ENCODE assay signal across 30 cellular contexts in genomic region chr19:51508059-51508733, GRCh38. TPM values are rescaled to one million over a fixed set of nuclear protein-coding genes. Genes with fewer than 3 reads are reported as not detected.
"Had no signal": no experiment of that assay in that cellular context is flagged by ENCODE, and none has a peak within 500 bp of the region (broad histone marks: within the 10 kb centered on the region; RNA-seq: fewer than 3 reads in every experiment).

No MANE protein-coding gene starts in this region.

- H3K4me3 Mint-ChIP-seq: activated CD4-positive, alpha-beta memory T cell treated with anti-CD3 and anti-CD28 coated beads for 36 hours; activated naive CD4-positive, alpha-beta T cell treated with anti-CD3 and anti-CD28 coated beads, Interleukin-2, amount 50 U/mL, for 24 hours; naive thymus-derived CD4-positive, alpha-beta T cell; neural crest cell; type B pancreatic cell had no signal

- DNase-seq: activated CD4-positive, alpha-beta memory T cell treated with anti-CD3 and anti-CD28 coated beads for 36 hours; activated CD4-positive, alpha-beta T cell treated with anti-CD3 and anti-CD28 coated beads for 4 hours; activated CD4-positive, CD25-positive, alpha-beta regulatory T cell; activated gamma-delta T cell; activated T-cell treated with anti-CD3 and anti-CD28 coated beads for 4 hours; anterior cingulate cortex; body of pancreas; cortex of kidney; heart right ventricle; kidney glomerular epithelial cell; left lung; naive thymus-derived CD4-positive, alpha-beta T cell; stimulated activated naive CD4-positive, alpha-beta T cell; T-helper 2 cell had no signal

- FAIRE-seq: small intestine, TTC549 had no signal

- H3K9me3 Mint-ChIP-seq: neural crest cell, type B pancreatic cell had no signal

- H3K4me1 ChIP-seq: body of pancreas had no signal

- H3K27me3 ChIP-seq: body of pancreas, cardiac muscle cell had no signal

- H3K27ac Mint-ChIP-seq: activated CD4-positive, alpha-beta memory T cell treated with anti-CD3 and anti-CD28 coated beads for 36 hours; activated naive CD4-positive, alpha-beta T cell treated with anti-CD3 and anti-CD28 coated beads, Interleukin-2, amount 50 U/mL, for 24 hours; naive thymus-derived CD4-positive, alpha-beta T cell; type B pancreatic cell had no signal

- H3K4me3 ChIP-seq: body of pancreas, cardiac muscle cell, heart right ventricle, left lung, lung, thoracic aorta had no signal

- H3K36me3 Mint-ChIP-seq: activated CD4-positive, alpha-beta memory T cell treated with anti-CD3 and anti-CD28 coated beads for 36 hours; type B pancreatic cell had no signal

- H3K9me3 ChIP-seq: body of pancreas had no signal

- H3K36me3 ChIP-seq: cardiac muscle cell, heart right ventricle, left lung, thoracic aorta had no signal

- H3K4me1 Mint-ChIP-seq: activated naive CD4-positive, alpha-beta T cell treated with anti-CD3 and anti-CD28 coated beads, Interleukin-2, amount 50 U/mL, for 24 hours; neural crest cell had no signal

- ATAC-seq: body of pancreas; heart right ventricle; naive thymus-derived CD4-positive, alpha-beta T cell; sciatic nerve had no signal

- H3K27ac ChIP-seq: body of pancreas, cardiac muscle cell, epithelial cell of prostate, thoracic aorta had no signal

RNA-seq across cellular contexts. Expression of gene SIGLEC12, which starts 6.6 kb away (rescaled TPM):
- total RNA-seq: body of pancreas, cardiac muscle cell, fibroblast of villous mesenchyme, neural crest cell, renal cortical epithelial cell, sciatic nerve had no signal
- polyA plus RNA-seq: cardiac muscle cell had no signal

RNA-seq across cellular contexts. Expression of gene SIGLEC6, which starts 23.3 kb away (rescaled TPM):
- total RNA-seq: activated CD4-positive, alpha-beta memory T cell treated with anti-CD3 and anti-CD28 coated beads for 36 hours; cardiac muscle cell; cerebellum; fibroblast of villous mesenchyme; neural crest cell; renal cortical epithelial cell had no signal
- polyA plus RNA-seq: cardiac muscle cell; heart right ventricle; naive thymus-derived CD4-positive, alpha-beta T cell had no signal

RNA-seq across cellular contexts. Expression of gene CEACAM18, which starts 29.9 kb away (rescaled TPM):
- total RNA-seq: activated CD4-positive, alpha-beta memory T cell treated with anti-CD3 and anti-CD28 coated beads for 36 hours; body of pancreas; cardiac muscle cell; cerebellum; fibroblast of villous mesenchyme; heart right ventricle; left lung; lung; mesenteric fat pad; naive thymus-derived CD4-positive, alpha-beta T cell; neural crest cell; omental fat pad; posterior vena cava; renal cortical epithelial cell; sciatic nerve; thoracic aorta had no signal
- polyA plus RNA-seq: cardiac muscle cell; heart right ventricle; lung; naive thymus-derived CD4-positive, alpha-beta T cell had no signal

RNA-seq across cellular contexts. Expression of gene SIGLEC8, which starts 49.9 kb away (rescaled TPM):
- total RNA-seq: activated CD4-positive, alpha-beta memory T cell treated with anti-CD3 and anti-CD28 coated beads for 36 hours; cardiac muscle cell; fibroblast of villous mesenchyme; naive thymus-derived CD4-positive, alpha-beta T cell; neural crest cell; renal cortical epithelial cell had no signal
- polyA plus RNA-seq: cardiac muscle cell; heart right ventricle; naive thymus-derived CD4-positive, alpha-beta T cell had no signal
